ENCODE assay signal across 1 cellular context in the genomic region with DNA sequence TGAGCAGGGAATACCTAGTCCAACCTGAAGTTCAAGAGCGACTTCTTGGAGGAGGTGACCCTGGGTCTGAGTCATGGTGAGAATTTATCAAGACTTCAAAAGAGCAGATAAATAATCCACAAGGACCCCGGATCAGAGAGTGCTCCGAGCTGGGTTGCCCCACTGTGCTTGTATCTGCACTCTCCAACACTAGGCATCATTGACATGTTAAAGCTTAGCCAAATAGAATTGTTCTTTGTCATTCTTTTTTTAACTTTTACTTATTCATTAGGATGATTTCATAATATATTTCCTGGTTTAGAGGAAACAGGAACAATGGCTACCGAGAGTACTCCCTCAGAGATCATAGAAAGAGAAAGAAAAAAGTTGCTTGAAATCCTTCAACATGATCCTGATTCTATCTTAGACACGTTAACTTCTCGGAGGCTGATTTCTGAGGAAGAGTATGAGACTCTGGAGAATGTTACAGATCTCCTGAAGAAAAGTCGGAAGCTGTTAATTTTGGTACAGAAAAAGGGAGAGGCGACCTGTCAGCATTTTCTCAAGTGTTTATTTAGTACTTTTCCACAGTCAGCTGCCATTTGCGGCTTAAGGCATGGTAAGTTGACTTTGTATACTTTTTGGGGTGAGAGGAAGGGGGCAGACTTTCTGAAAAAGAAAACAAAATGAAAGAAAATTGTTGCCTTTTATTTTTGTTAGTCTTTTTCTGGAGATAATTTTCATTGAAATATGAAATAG.
TF ChIP-seq lines count a peak whose summit lies in the region.

A gene with protein sequence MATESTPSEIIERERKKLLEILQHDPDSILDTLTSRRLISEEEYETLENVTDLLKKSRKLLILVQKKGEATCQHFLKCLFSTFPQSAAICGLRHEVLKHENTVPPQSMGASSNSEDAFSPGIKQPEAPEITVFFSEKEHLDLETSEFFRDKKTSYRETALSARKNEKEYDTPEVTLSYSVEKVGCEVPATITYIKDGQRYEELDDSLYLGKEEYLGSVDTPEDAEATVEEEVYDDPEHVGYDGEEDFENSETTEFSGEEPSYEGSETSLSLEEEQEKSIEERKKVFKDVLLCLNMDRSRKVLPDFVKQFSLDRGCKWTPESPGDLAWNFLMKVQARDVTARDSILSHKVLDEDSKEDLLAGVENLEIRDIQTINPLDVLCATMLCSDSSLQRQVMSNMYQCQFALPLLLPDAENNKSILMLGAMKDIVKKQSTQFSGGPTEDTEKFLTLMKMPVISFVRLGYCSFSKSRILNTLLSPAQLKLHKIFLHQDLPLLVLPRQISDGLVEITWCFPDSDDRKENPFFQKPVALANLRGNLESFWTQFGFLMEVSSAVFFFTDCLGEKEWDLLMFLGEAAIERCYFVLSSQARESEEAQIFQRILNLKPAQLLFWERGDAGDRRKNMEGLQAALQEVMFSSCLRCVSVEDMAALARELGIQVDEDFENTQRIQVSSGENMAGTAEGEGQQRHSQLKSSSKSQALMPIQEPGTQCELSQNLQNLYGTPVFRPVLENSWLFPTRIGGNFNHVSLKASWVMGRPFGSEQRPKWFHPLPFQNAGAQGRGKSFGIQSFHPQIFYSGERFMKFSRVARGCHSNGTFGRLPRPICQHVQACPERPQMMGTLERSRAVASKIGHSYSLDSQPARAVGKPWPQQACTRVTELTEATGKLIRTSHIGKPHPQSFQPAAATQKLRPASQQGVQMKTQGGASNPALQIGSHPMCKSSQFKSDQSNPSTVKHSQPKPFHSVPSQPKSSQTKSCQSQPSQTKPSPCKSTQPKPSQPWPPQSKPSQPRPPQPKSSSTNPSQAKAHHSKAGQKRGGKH (plus strand): TSS at position 300 of the 738 bp plus-strand sequence. CDS start 16 bp downstream, at position 316.

TF ChIP-seq in K562, 482 proteins besides CTCF, POLR2A, EP300 and RAD21 (continued from another document and continues in another):
- TF ChIP-seq, protein P1, sequence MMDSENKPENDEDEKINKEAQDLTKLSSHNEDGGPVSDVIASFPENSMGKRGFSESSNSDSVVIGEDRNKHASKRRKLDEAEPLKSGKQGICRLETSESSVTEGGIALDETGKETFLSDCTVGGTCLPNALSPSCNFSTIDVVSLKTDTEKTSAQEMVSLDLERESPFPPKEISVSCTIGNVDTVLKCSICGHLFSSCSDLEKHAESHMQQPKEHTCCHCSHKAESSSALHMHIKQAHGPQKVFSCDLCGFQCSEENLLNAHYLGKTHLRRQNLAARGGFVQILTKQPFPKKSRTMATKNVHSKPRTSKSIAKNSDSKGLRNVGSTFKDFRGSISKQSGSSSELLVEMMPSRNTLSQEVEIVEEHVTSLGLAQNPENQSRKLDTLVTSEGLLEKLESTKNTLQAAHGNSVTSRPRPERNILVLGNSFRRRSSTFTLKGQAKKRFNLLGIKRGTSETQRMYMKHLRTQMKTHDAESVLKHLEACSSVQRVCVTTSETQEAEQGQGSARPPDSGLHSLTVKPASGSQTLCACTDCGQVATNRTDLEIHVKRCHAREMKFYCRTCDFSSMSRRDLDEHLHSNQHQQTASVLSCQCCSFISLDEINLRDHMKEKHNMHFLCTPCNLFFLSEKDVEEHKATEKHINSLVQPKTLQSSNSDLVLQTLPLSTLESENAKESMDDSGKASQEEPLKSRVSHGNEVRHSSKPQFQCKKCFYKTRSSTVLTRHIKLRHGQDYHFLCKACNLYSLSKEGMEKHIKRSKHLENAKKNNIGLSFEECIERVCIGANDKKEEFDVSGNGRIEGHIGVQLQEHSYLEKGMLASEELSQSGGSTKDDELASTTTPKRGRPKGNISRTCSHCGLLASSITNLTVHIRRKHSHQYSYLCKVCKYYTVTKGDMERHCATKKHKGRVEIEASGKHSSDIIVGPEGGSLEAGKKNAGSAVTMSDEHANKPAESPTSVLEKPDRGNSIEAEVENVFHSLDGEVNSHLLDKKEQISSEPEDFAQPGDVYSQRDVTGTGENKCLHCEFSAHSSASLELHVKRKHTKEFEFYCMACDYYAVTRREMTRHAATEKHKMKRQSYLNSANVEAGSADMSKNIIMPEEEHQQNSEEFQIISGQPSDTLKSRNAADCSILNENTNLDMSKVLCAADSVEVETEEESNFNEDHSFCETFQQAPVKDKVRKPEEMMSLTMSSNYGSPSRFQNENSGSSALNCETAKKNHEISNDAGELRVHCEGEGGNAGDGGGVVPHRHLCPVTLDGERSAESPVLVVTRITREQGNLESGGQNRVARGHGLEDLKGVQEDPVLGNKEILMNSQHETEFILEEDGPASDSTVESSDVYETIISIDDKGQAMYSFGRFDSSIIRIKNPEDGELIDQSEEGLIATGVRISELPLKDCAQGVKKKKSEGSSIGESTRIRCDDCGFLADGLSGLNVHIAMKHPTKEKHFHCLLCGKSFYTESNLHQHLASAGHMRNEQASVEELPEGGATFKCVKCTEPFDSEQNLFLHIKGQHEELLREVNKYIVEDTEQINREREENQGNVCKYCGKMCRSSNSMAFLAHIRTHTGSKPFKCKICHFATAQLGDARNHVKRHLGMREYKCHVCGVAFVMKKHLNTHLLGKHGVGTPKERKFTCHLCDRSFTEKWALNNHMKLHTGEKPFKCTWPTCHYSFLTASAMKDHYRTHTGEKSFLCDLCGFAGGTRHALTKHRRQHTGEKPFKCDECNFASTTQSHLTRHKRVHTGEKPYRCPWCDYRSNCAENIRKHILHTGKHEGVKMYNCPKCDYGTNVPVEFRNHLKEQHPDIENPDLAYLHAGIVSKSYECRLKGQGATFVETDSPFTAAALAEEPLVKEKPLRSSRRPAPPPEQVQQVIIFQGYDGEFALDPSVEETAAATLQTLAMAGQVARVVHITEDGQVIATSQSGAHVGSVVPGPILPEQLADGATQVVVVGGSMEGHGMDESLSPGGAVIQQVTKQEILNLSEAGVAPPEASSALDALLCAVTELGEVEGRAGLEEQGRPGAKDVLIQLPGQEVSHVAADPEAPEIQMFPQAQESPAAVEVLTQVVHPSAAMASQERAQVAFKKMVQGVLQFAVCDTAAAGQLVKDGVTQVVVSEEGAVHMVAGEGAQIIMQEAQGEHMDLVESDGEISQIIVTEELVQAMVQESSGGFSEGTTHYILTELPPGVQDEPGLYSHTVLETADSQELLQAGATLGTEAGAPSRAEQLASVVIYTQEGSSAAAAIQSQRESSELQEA (IDR thresholded peaks at IDR 0.05; ENCODE audit: low read depth): no peak
- TF ChIP-seq, protein P2, sequence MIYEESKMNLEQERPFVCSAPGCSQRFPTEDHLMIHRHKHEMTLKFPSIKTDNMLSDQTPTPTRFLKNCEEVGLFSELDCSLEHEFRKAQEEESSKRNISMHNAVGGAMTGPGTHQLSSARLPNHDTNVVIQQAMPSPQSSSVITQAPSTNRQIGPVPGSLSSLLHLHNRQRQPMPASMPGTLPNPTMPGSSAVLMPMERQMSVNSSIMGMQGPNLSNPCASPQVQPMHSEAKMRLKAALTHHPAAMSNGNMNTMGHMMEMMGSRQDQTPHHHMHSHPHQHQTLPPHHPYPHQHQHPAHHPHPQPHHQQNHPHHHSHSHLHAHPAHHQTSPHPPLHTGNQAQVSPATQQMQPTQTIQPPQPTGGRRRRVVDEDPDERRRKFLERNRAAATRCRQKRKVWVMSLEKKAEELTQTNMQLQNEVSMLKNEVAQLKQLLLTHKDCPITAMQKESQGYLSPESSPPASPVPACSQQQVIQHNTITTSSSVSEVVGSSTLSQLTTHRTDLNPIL (CRISPR knock-in tag; IDR thresholded peaks at IDR 0.05): no peak
- TF ChIP-seq KDM2B (CRISPR knock-in tag; IDR thresholded peaks at IDR 0.05) (no peak), SIN3B (IDR thresholded peaks at IDR 0.05; ENCODE audit: low read depth) (no peak), ZNF77 (CRISPR knock-in tag; IDR thresholded peaks at IDR 0.05) (no peak), ARHGAP35 (IDR thresholded peaks at IDR 0.05; ENCODE audit: partially characterized antibody) (no peak), ETV6 (IDR thresholded peaks at IDR 0.05; ENCODE audit: borderline replicate concordance in 1 of 2, low read depth in 2 of 2, low read length in 1 of 2) (no peak), ETV6 (CRISPR knock-in tag; IDR thresholded peaks at IDR 0.05; ENCODE audit: borderline replicate concordance) (no peak), GATA2 (CRISPR knock-in tag; IDR thresholded peaks at IDR 0.05) (no peak), BRD4 (IDR thresholded peaks at IDR 0.05) (peak; percentile 60; the same call in 1 of the 2 replicates), FUS (optimal IDR thresholded peaks at IDR 0.05; ENCODE audit: low read depth, low read length) (no peak), U2AF2 (optimal IDR thresholded peaks at IDR 0.05; ENCODE audit: low read depth, low read length) (no peak), POLR3A (IDR thresholded peaks at IDR 0.05; ENCODE audit: borderline replicate concordance, extremely low read depth, insufficient read depth, insufficient read length) (no peak), GTF2A2 (tag; IDR thresholded peaks at IDR 0.05) (no peak), POLR2H (tag; IDR thresholded peaks at IDR 0.05; ENCODE audit: low read depth) (peak; percentile 23; the same call in 1 of the 2 replicates), SMARCC2 (IDR thresholded peaks at IDR 0.05; ENCODE audit: low read depth) (0 out of 2 replicates have a peak, but pooled peaks have one; percentile 31), HIVEP1 (CRISPR knock-in tag; IDR thresholded peaks at IDR 0.05) (no peak), RHOXF2B (CRISPR knock-in tag; conservative IDR thresholded peaks at IDR 0.05) (no peak), SAP30 (IDR thresholded peaks at IDR 0.05; ENCODE audit: borderline replicate concordance, insufficient read depth, low read depth, low read length, poor library complexity, severe bottlenecking) (no peak), SREBF2 (CRISPR knock-in tag; IDR thresholded peaks at IDR 0.05) (no peak), ZNF75A (CRISPR knock-in tag; IDR thresholded peaks at IDR 0.05) (no peak), NR4A1 (CRISPR knock-in tag; IDR thresholded peaks at IDR 0.05) (no peak), NR4A1 (tag; IDR thresholded peaks at IDR 0.05) (no peak), NFYB (IDR thresholded peaks at IDR 0.05; ENCODE audit: extremely low read depth, insufficient read length) (no peak), NR2F6 (CRISPR knock-in tag; IDR thresholded peaks at IDR 0.05) (no peak), MAFF (IDR thresholded peaks at IDR 0.05; ENCODE audit: low read length) (peak; percentile 57; the same call in 1 of the 2 replicates), ZNF253 (CRISPR knock-in tag; conservative IDR thresholded peaks at IDR 0.05) (no peak), FOXJ2 (tag; IDR thresholded peaks at IDR 0.05) (no peak), ZFX (CRISPR knock-in tag; IDR thresholded peaks at IDR 0.05) (no peak), HMG20A (CRISPR knock-in tag; conservative IDR thresholded peaks at IDR 0.05) (no peak), MCM2 (IDR thresholded peaks at IDR 0.05; ENCODE audit: low read depth) (no peak), NRF1 (conservative IDR thresholded peaks at IDR 0.05 in 1 of 2, IDR thresholded peaks at IDR 0.05 in 1 of 2) (no peak)
- TF ChIP-seq, protein P3, sequence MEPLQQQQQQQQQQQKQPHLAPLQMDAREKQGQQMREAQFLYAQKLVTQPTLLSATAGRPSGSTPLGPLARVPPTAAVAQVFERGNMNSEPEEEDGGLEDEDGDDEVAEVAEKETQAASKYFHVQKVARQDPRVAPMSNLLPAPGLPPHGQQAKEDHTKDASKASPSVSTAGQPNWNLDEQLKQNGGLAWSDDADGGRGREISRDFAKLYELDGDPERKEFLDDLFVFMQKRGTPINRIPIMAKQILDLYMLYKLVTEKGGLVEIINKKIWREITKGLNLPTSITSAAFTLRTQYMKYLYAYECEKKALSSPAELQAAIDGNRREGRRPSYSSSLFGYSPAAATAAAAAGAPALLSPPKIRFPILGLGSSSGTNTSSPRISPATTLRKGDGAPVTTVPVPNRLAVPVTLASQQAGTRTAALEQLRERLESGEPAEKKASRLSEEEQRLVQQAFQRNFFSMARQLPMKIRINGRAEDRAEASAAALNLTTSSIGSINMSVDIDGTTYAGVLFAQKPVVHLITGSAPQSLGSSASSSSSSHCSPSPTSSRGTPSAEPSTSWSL (CRISPR knock-in tag; IDR thresholded peaks at IDR 0.05; ENCODE audit: borderline replicate concordance): no peak
- TF ChIP-seq, protein P4, sequence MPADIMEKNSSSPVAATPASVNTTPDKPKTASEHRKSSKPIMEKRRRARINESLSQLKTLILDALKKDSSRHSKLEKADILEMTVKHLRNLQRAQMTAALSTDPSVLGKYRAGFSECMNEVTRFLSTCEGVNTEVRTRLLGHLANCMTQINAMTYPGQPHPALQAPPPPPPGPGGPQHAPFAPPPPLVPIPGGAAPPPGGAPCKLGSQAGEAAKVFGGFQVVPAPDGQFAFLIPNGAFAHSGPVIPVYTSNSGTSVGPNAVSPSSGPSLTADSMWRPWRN (IDR thresholded peaks at IDR 0.05; ENCODE audit: low read depth): no peak
- TF ChIP-seq, protein P5, sequence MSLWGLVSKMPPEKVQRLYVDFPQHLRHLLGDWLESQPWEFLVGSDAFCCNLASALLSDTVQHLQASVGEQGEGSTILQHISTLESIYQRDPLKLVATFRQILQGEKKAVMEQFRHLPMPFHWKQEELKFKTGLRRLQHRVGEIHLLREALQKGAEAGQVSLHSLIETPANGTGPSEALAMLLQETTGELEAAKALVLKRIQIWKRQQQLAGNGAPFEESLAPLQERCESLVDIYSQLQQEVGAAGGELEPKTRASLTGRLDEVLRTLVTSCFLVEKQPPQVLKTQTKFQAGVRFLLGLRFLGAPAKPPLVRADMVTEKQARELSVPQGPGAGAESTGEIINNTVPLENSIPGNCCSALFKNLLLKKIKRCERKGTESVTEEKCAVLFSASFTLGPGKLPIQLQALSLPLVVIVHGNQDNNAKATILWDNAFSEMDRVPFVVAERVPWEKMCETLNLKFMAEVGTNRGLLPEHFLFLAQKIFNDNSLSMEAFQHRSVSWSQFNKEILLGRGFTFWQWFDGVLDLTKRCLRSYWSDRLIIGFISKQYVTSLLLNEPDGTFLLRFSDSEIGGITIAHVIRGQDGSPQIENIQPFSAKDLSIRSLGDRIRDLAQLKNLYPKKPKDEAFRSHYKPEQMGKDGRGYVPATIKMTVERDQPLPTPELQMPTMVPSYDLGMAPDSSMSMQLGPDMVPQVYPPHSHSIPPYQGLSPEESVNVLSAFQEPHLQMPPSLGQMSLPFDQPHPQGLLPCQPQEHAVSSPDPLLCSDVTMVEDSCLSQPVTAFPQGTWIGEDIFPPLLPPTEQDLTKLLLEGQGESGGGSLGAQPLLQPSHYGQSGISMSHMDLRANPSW (CRISPR knock-in tag; IDR thresholded peaks at IDR 0.05): no peak
- TF ChIP-seq, protein P6, sequence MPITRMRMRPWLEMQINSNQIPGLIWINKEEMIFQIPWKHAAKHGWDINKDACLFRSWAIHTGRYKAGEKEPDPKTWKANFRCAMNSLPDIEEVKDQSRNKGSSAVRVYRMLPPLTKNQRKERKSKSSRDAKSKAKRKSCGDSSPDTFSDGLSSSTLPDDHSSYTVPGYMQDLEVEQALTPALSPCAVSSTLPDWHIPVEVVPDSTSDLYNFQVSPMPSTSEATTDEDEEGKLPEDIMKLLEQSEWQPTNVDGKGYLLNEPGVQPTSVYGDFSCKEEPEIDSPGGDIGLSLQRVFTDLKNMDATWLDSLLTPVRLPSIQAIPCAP (CRISPR knock-in tag; IDR thresholded peaks at IDR 0.05; ENCODE audit: borderline replicate concordance): no peak
- TF ChIP-seq, protein P7, sequence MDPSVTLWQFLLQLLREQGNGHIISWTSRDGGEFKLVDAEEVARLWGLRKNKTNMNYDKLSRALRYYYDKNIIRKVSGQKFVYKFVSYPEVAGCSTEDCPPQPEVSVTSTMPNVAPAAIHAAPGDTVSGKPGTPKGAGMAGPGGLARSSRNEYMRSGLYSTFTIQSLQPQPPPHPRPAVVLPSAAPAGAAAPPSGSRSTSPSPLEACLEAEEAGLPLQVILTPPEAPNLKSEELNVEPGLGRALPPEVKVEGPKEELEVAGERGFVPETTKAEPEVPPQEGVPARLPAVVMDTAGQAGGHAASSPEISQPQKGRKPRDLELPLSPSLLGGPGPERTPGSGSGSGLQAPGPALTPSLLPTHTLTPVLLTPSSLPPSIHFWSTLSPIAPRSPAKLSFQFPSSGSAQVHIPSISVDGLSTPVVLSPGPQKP (CRISPR knock-in tag; IDR thresholded peaks at IDR 0.05): no peak
